In the genomic region with DNA sequence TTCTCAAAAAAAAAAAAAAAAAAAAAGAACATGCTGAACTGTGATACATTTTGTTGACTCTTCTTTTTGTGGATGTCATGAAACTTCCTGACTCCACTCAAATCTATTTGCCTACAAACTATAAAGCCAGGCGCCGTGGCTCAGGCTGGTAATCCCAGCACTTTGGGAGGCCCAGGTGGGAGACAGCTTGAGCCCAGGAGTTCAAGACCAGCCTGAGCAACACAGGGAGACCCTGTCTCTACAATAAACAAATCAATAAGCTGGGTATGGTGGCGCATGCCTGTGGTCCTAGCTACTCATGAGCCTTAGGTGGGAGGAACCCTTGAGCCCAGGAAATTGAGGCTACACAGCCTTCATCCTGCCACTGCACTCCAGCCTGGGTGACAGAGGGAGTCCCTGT, we compare ENCODE assay signal across 2 cellular contexts.
TF ChIP-seq lines count a peak whose summit lies in the region.

No MANE protein-coding gene starts in this region.

TF ChIP-seq in GM23338, 12 proteins besides CTCF, POLR2A, EP300 and RAD21 (continued from another document):
- TF ChIP-seq JUNB (IDR thresholded peaks at IDR 0.05; ENCODE audit: unreplicated experiment) (no peak), EZH2phosphoT487 (IDR thresholded peaks at IDR 0.05; ENCODE audit: unreplicated experiment) (no peak)

TF ChIP-seq in K562, 482 proteins besides CTCF, POLR2A, EP300 and RAD21 (continued from another document):
- TF ChIP-seq, protein P1, sequence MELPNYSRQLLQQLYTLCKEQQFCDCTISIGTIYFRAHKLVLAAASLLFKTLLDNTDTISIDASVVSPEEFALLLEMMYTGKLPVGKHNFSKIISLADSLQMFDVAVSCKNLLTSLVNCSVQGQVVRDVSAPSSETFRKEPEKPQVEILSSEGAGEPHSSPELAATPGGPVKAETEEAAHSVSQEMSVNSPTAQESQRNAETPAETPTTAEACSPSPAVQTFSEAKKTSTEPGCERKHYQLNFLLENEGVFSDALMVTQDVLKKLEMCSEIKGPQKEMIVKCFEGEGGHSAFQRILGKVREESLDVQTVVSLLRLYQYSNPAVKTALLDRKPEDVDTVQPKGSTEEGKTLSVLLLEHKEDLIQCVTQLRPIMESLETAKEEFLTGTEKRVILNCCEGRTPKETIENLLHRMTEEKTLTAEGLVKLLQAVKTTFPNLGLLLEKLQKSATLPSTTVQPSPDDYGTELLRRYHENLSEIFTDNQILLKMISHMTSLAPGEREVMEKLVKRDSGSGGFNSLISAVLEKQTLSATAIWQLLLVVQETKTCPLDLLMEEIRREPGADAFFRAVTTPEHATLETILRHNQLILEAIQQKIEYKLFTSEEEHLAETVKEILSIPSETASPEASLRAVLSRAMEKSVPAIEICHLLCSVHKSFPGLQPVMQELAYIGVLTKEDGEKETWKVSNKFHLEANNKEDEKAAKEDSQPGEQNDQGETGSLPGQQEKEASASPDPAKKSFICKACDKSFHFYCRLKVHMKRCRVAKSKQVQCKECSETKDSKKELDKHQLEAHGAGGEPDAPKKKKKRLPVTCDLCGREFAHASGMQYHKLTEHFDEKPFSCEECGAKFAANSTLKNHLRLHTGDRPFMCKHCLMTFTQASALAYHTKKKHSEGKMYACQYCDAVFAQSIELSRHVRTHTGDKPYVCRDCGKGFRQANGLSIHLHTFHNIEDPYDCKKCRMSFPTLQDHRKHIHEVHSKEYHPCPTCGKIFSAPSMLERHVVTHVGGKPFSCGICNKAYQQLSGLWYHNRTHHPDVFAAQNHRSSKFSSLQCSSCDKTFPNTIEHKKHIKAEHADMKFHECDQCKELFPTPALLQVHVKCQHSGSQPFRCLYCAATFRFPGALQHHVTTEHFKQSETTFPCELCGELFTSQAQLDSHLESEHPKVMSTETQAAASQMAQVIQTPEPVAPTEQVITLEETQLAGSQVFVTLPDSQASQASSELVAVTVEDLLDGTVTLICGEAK (IDR thresholded peaks at IDR 0.05), result no peak
- TF ChIP-seq, protein P1 (CRISPR knock-in tag; IDR thresholded peaks at IDR 0.05), result no peak
- TF ChIP-seq CHD4 (IDR thresholded peaks at IDR 0.05; ENCODE audit: insufficient read depth, insufficient replicate concordance, low read depth, low read length, poor library complexity, severe bottlenecking) (no peak), MEF2A (IDR thresholded peaks at IDR 0.05; ENCODE audit: control insufficient read depth, low read depth, low read length) (no peak), TBL1XR1 (IDR thresholded peaks at IDR 0.05; ENCODE audit: low read length in 2 of 2) (no peak)
